ENCODE assay signal across 8 cellular contexts in the genomic region with DNA sequence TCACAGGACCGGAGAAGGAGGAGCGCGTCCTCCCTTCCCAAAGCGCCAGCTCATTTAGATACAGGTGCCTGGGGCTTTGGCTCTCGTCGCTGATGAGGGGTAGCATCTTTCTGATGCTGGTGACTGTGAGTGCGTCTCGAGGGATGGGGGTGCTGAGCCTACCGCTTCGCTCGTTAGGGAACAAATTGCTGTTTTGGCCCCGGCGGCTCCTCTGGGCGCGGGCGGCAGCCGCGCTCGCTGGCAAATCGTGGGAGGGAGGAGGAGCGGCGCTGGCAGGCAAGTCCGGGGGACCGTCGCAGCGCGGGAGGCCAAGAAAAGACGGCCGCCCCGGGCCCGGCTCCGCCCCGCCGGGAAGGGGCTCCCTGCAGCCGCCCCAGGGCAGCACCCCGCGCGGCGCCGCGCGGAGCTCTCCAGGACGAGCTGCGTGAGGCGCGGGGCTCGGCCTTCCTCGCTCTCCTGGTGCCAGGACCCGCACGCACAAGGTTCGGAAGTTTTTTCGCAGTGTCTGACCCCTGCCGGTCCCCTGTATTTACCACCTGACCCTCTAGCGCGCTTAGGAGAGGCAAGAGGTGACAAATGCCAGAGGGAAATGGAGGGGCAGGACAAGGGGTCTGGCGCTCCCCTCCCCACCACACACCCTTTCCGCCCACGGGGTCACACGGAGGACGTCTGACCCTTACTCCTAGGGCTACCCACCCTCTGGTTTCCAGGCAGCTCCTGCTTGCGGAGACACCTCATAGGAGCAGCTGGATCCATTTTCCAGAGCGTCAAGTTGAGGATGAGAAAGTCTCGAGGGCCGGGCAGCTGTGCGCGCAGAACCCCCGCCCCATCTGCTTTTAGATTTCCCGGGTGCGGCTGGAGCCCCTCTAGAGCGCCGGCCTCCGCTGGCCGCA. TPM values are rescaled to one million over a fixed set of nuclear protein-coding genes. Genes with fewer than 3 reads are reported as not detected.
DNase-seq lines count a peak whose midpoint lies in the region; ATAC-seq and TF ChIP-seq lines count a peak whose summit lies in the region.

No MANE protein-coding gene starts in this region.

- peak overlapping the region; percentile 82 for H3K4me3 Mint-ChIP-seq in glutamatergic neuron (ENCODE audit: unreplicated experiment)

- H3K27ac Mint-ChIP-seq in glutamatergic neuron (ENCODE audit: unreplicated experiment) = no peak overlapping the region

- H3K27ac ChIP-seq in DOHH2 (ENCODE audit: low read depth, low read length) = peak overlapping the region; percentile 80

- peaks cover 21% of the 10 kb centered on the region for H3F3A ChIP-seq in DOHH2 (ENCODE audit: control insufficient read depth, insufficient read depth)

- no peaks in the 10 kb centered on the region for H4K20me1 ChIP-seq in DOHH2 (ENCODE audit: control insufficient read depth, insufficient read depth, low read depth, low read length)

- H3K36me3 ChIP-seq in DOHH2 (ENCODE audit: control insufficient read depth, low read length) (no peaks in the 10 kb centered on the region), MG63 (no peaks in the 10 kb centered on the region)

- H3K4me3 ChIP-seq in DOHH2 (ENCODE audit: low read length) = peak overlapping the region; percentile 72
- H3K4me3 ChIP-seq in MG63 = peak overlapping the region; percentile 4; the same call in 1 of the 2 replicates

- DNase-seq in MG63 = no peak
- DNase-seq in activated T-cell treated with anti-CD3 and anti-CD28 coated beads for 48 hours (ENCODE audit: low read depth) = peak; percentile 24
- DNase-seq in glutamatergic neuron = peak; percentile 47
- DNase-seq in posterior vena cava (ENCODE audit: low spot score) = peak; percentile 81
- no peak for DNase-seq in NCI-H446 treated with DMSO at 0.1 percent for 48 hours (lab: John Stamatoyannopoulos, UW)

- no peaks in the 10 kb centered on the region for H3K9me2 ChIP-seq in DOHH2 (replicated peaks; ENCODE audit: control insufficient read depth, low read length)

- H3K4me2 ChIP-seq in DOHH2 (ENCODE audit: low read length) = peak overlapping the region; percentile 72

- H3K27me3 ChIP-seq in DOHH2 (ENCODE audit: control insufficient read depth, low read length) = peaks cover 10% of the 10 kb centered on the region
- peaks cover 13% of the 10 kb centered on the region for H3K27me3 ChIP-seq in MG63

- ATAC-seq in GM18870 (IDR thresholded peaks at IDR 0.05; ENCODE audit: unreplicated experiment) (no peak), GM21423 (IDR thresholded peaks at IDR 0.05; ENCODE audit: unreplicated experiment) (no peak)

- peaks cover 10% of the 10 kb centered on the region for H3K4me1 Mint-ChIP-seq in glutamatergic neuron (ENCODE audit: low read depth, unreplicated experiment)

- peaks cover 12% of the 10 kb centered on the region for H3K27me3 Mint-ChIP-seq in glutamatergic neuron (ENCODE audit: unreplicated experiment)

- intact Hi-C loops in posterior vena cava (cut with DNase I) = no loop called here

- no peaks in the 10 kb centered on the region for H3K36me3 Mint-ChIP-seq in glutamatergic neuron (ENCODE audit: unreplicated experiment)

- no peaks in the 10 kb centered on the region for H3K79me2 ChIP-seq in DOHH2 (ENCODE audit: control insufficient read depth, low read length)

- H3K4me1 ChIP-seq in DOHH2 (ENCODE audit: control insufficient read depth, low read length) = peaks cover 50% of the 10 kb centered on the region

- H3K9me3 ChIP-seq in DOHH2 (ENCODE audit: control insufficient read depth, insufficient read depth, low read length) = no peaks in the 10 kb centered on the region
- H3K9me3 ChIP-seq in MG63 = no peaks in the 10 kb centered on the region

- no peak for TF ChIP-seq CTCF in DOHH2 (IDR thresholded peaks at IDR 0.05; ENCODE audit: low read depth, low read length, poor library complexity, severe bottlenecking)
- TF ChIP-seq CTCF in glutamatergic neuron (IDR thresholded peaks at IDR 0.05; ENCODE audit: partially characterized antibody, unreplicated experiment) = no peak

- H3K9me3 Mint-ChIP-seq in glutamatergic neuron (ENCODE audit: unreplicated experiment) = peaks cover under 1% of the 10 kb centered on the region

RNA-seq across cellular contexts. Expression of gene KCNH3, which starts 0.9 kb away (rescaled TPM):
- total RNA-seq in MG63 (2014; rRNA removed; shearing (Covaris generic); ENCODE audit: low replicate concordance) = not detected in 2 replicates
- 5.9 TPM for total RNA-seq in glutamatergic neuron (ENCODE audit: unreplicated experiment)
- total RNA-seq in posterior vena cava = under 1 TPM; 0.10 to 0.28 TPM

RNA-seq across cellular contexts. Expression of gene MCRS1, which starts 30.0 kb away (rescaled TPM):
- 54.4 and 107 TPM in 2 replicates for total RNA-seq in MG63 (2014; rRNA removed; shearing (Covaris generic); ENCODE audit: low replicate concordance)
- total RNA-seq in glutamatergic neuron (ENCODE audit: unreplicated experiment) = 103 TPM
- total RNA-seq in posterior vena cava = 10 to 100 TPM; 37.3 to 38.1 TPM

Comparison
In these comparisons a context has a peak if more than half of its experiments do, and no peak if none do; other contexts are left out.
1. DNase-seq: peak in activated T-cell treated with anti-CD3 and anti-CD28 coated beads for 48 hours (single experiment), glutamatergic neuron (single experiment) and posterior vena cava (single experiment); none in MG63 (single experiment) and NCI-H446 treated with DMSO at 0.1 percent for 48 hours (single experiment).